ENCODE assay signal across 22 cellular contexts in the genomic region with DNA sequence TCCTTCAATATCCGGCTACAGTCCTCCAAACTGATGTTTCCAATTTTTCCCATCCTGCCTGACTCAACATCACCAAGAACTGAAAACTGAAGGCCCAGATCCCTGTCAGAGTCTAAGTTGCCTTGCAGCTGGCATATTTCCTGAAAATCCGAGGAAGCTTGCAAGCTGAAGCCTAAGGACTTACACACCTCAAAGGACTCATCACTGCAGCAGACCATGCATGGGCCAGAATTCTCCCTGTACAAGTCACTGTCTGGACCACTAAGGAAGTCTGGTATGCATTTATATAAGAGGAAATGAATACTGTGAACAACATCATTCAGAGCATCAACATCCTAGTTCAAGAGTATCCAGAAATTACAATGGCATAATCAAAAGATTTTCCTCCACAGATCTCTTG.
DNase-seq lines count a peak whose midpoint lies in the region; ATAC-seq, FAIRE-seq and TF ChIP-seq lines count a peak whose summit lies in the region.
"Had no signal": no experiment of that assay in that cellular context is flagged by ENCODE, and none has a peak within 500 bp of the region (broad histone marks: within the 10 kb centered on the region; RNA-seq: fewer than 3 reads in every experiment).

No MANE protein-coding gene starts in this region.

- H3K36me3 ChIP-seq in left ventricle myocardium inferior (no peaks in the 10 kb centered on the region), astrocyte (ENCODE audit: insufficient read depth, low read length) (no peaks in the 10 kb centered on the region)

- peaks cover 36% of the 10 kb centered on the region for H3K4me1 Mint-ChIP-seq in astrocyte (ENCODE audit: low read depth, unreplicated experiment)
- H3K4me1 Mint-ChIP-seq in mesothelial cell of epicardium, result peaks cover 19% of the 10 kb centered on the region
- H3K4me1 Mint-ChIP-seq: naive thymus-derived CD8-positive, alpha-beta T cell had no signal

- no peaks in the 10 kb centered on the region for H3K9me3 Mint-ChIP-seq in astrocyte (ENCODE audit: unreplicated experiment)
- H3K9me3 Mint-ChIP-seq in mesothelial cell of epicardium, result peaks cover 12% of the 10 kb centered on the region

- intact Hi-C loops in left ventricle myocardium inferior (cut with micrococcal nuclease), result no loop called here
- intact Hi-C loops in left ventricle myocardium superior (cut with micrococcal nuclease), result no loop called here

- no peaks in the 10 kb centered on the region for H3K36me3 Mint-ChIP-seq in astrocyte (ENCODE audit: low read depth, unreplicated experiment)
- H3K36me3 Mint-ChIP-seq in mesothelial cell of epicardium, result peaks cover 4% of the 10 kb centered on the region
- H3K36me3 Mint-ChIP-seq: CD8-positive, alpha-beta T cell had no signal

- ATAC-seq in left ventricle myocardium superior (no peak), HG02852 (IDR thresholded peaks at IDR 0.05; ENCODE audit: unreplicated experiment) (no peak)
- ATAC-seq: A549; CD8-positive, alpha-beta T cell; naive thymus-derived CD8-positive, alpha-beta T cell had no signal

- H3K9me3 ChIP-seq in left ventricle myocardium inferior (replicated peaks), result peaks cover 16% of the 10 kb centered on the region
- no peaks in the 10 kb centered on the region for H3K9me3 ChIP-seq in astrocyte (ENCODE audit: insufficient read depth, low read depth, low read length)

- H3K4me3 Mint-ChIP-seq in astrocyte (ENCODE audit: unreplicated experiment) (no peak overlapping the region), mesothelial cell of epicardium (no peak overlapping the region)
- H3K4me3 Mint-ChIP-seq: CD8-positive, alpha-beta T cell; naive thymus-derived CD8-positive, alpha-beta T cell had no signal

- H3K4me3 ChIP-seq in left ventricle myocardium inferior (no peak overlapping the region), astrocyte (ENCODE audit: insufficient read depth, low read depth, low read length) (no peak overlapping the region)
- H3K4me3 ChIP-seq: A549, skin epidermis had no signal

- no peak overlapping the region for H2AFZ ChIP-seq in astrocyte (ENCODE audit: low read depth, low read length)

- no peaks in the 10 kb centered on the region for H3K79me2 ChIP-seq in astrocyte (ENCODE audit: insufficient read depth, low read length)

- H3K4me1 ChIP-seq in left ventricle myocardium inferior (peaks cover 11% of the 10 kb centered on the region), astrocyte (ENCODE audit: insufficient read depth, low read length) (peaks cover 40% of the 10 kb centered on the region)

- peak overlapping the region; percentile 69 for H3K9ac ChIP-seq in astrocyte (ENCODE audit: low read length)

- H4K20me1 ChIP-seq in astrocyte (ENCODE audit: insufficient read depth, low read length), result no peaks in the 10 kb centered on the region

- no peak for DNase-seq in left ventricle myocardium inferior
- no peak for DNase-seq in left ventricle myocardium superior
- DNase-seq in astrocyte (ENCODE audit: low read depth), result peak; percentile 98
- peak; percentile 44 for DNase-seq in glomerular visceral epithelial cell (ENCODE audit: extremely low spot score)
- no peak for DNase-seq in mesothelial cell of epicardium (ENCODE audit: low spot score in 2 of 2, unreplicated experiment in 2 of 2)
- no peak for DNase-seq in cerebellar cortex (ENCODE audit: low spot score)
- no peak for DNase-seq in NCI-H774 (lab: John Stamatoyannopoulos, UW)
- DNase-seq: activated gamma-delta T cell; amygdala; CD8-positive, alpha-beta T cell; GOT3; mesendoderm; naive thymus-derived CD8-positive, alpha-beta T cell; NCI-H1105; Right ventricle myocardium superior; stimulated activated CD4-positive, alpha-beta T cell treated with anti-CD3 and anti-CD28 coated beads, Interleukin-2, amount 100 ng/mL, for 48 hours; T-helper 1 cell had no signal

- TF ChIP-seq CTCF in left ventricle myocardium inferior (IDR thresholded peaks at IDR 0.05; ENCODE audit: borderline replicate concordance) (no peak), astrocyte (IDR thresholded peaks at IDR 0.05; ENCODE audit: insufficient read depth, low read depth, low read length) (no peak), mesothelial cell of epicardium (IDR thresholded peaks at IDR 0.05; ENCODE audit: unreplicated experiment) (no peak)

- peak overlapping the region; percentile 52 for H3K4me2 ChIP-seq in astrocyte (ENCODE audit: low read length)
- H3K4me2 ChIP-seq: A549 had no signal

- H3K27ac Mint-ChIP-seq in astrocyte (ENCODE audit: unreplicated experiment), result peak overlapping the region; percentile 71
- no peak overlapping the region for H3K27ac Mint-ChIP-seq in mesothelial cell of epicardium
- H3K27ac Mint-ChIP-seq: CD8-positive, alpha-beta T cell; naive thymus-derived CD8-positive, alpha-beta T cell had no signal

- H3K27ac ChIP-seq in left ventricle myocardium inferior (replicated peaks) (peak overlapping the region; percentile 61), astrocyte (ENCODE audit: low read depth, low read length) (peak overlapping the region; percentile 93)
- H3K27ac ChIP-seq: A549, VCaP had no signal

- peak; percentile 82 for FAIRE-seq in astrocyte (lab: Jason Lieb, UNC)
- FAIRE-seq: A549, colon had no signal

- H3K27me3 Mint-ChIP-seq in astrocyte (ENCODE audit: low read depth, unreplicated experiment) (no peaks in the 10 kb centered on the region), mesothelial cell of epicardium (ENCODE audit: low read depth) (no peaks in the 10 kb centered on the region)

- H3K27me3 ChIP-seq in left ventricle myocardium inferior (ENCODE audit: low read depth), result no peaks in the 10 kb centered on the region
- no peaks in the 10 kb centered on the region for H3K27me3 ChIP-seq in astrocyte (ENCODE audit: insufficient read depth, low read length)

Comparison
In these comparisons a context has a peak if more than half of its experiments do, and no peak if none do; other contexts are left out.
1. DNase-seq: peak in astrocyte (single experiment) and glomerular visceral epithelial cell (single experiment); none in left ventricle myocardium inferior (single experiment), left ventricle myocardium superior (single experiment), mesothelial cell of epicardium (0 of 2), cerebellar cortex (single experiment) and NCI-H774 (single experiment).